ENCODE assay signal across 1 cellular context in the genomic region with DNA sequence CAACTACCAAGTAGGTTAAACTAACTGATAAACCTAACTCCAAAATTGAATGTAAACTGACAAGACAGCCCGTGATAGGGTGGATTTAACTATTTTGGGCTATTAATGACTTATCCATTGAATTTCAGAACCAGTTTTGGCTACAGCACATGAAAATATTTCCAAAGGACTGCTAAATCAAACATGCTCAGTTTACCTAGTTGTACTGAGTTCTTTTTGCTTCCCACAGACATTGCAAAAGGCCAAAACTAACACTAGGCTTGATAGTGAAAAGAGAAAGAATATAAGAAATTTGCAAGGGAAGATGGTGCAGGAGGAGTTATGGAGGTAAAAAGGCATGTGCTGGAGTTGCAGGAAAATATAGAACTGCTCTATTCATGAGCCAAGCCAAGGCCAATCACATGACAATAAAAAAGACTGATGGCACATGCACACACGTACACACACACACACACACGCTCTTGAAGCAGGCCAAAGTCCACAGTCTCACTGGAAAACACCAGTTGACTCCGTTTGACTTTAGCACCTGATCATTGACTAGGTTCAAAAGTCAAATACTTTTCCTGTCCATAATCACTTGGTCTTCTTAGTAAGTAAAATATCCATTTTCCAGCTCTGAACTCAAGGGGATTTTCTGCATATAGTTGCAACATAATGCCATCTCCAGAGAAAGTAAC.
A peak's percentile ranks its signal among the peaks of the same experiment; 100 is the strongest.
TF ChIP-seq lines count a peak whose summit lies in the region.

No MANE protein-coding gene starts in this region.

TF ChIP-seq in HepG2, 621 proteins besides CTCF, POLR2A, EP300 and RAD21 (continued from another document and continues in another):
- TF ChIP-seq ZNF562 (CRISPR knock-in tag; IDR thresholded peaks at IDR 0.05; ENCODE audit: borderline replicate concordance), result no peak
- no peak for TF ChIP-seq TAF1 (CRISPR knock-in tag; IDR thresholded peaks at IDR 0.05)
- peak; percentile 37; the same call in 1 of the 2 replicates for TF ChIP-seq KMT2A (CRISPR knock-in tag; IDR thresholded peaks at IDR 0.05)
- no peak for TF ChIP-seq ZXDC (CRISPR knock-in tag; IDR thresholded peaks at IDR 0.05)
- TF ChIP-seq TEAD3 (CRISPR knock-in tag; optimal IDR thresholded peaks at IDR 0.05; ENCODE audit: borderline replicate concordance), result peak; percentile 86
- TF ChIP-seq ZNF775 (CRISPR knock-in tag; IDR thresholded peaks at IDR 0.05; ENCODE audit: borderline replicate concordance), result no peak
- TF ChIP-seq ATF2 (CRISPR knock-in tag; IDR thresholded peaks at IDR 0.05), result peak; percentile 71; the same call in 1 of the 2 replicates
- no peak for TF ChIP-seq FOXA1 (IDR thresholded peaks at IDR 0.05)
- peak; percentile 38; the same call in 1 of the 2 replicates for TF ChIP-seq FOXA1 (CRISPR knock-in tag; IDR thresholded peaks at IDR 0.05)
- peak; percentile 77 to 93; a peak in 3 of 4 replicates for TF ChIP-seq NR2F1 (CRISPR knock-in tag; IDR thresholded peaks at IDR 0.05)
- TF ChIP-seq HES4 (CRISPR knock-in tag; IDR thresholded peaks at IDR 0.05; ENCODE audit: borderline replicate concordance), result no peak
- no peak; the same call in 1 of the 2 replicates for TF ChIP-seq ZNF24 (IDR thresholded peaks at IDR 0.05)
- no peak for TF ChIP-seq ZSCAN29 (CRISPR knock-in tag; conservative IDR thresholded peaks at IDR 0.05)
- no peak for TF ChIP-seq GABPA (IDR thresholded peaks at IDR 0.05; ENCODE audit: low read depth, low read length)
- TF ChIP-seq GABPA (CRISPR knock-in tag; IDR thresholded peaks at IDR 0.05; ENCODE audit: low read depth), result peak; percentile 35; the same call in 1 of the 2 replicates
- TF ChIP-seq ZNF20 (CRISPR knock-in tag; IDR thresholded peaks at IDR 0.05), result no peak
- TF ChIP-seq, protein P1, sequence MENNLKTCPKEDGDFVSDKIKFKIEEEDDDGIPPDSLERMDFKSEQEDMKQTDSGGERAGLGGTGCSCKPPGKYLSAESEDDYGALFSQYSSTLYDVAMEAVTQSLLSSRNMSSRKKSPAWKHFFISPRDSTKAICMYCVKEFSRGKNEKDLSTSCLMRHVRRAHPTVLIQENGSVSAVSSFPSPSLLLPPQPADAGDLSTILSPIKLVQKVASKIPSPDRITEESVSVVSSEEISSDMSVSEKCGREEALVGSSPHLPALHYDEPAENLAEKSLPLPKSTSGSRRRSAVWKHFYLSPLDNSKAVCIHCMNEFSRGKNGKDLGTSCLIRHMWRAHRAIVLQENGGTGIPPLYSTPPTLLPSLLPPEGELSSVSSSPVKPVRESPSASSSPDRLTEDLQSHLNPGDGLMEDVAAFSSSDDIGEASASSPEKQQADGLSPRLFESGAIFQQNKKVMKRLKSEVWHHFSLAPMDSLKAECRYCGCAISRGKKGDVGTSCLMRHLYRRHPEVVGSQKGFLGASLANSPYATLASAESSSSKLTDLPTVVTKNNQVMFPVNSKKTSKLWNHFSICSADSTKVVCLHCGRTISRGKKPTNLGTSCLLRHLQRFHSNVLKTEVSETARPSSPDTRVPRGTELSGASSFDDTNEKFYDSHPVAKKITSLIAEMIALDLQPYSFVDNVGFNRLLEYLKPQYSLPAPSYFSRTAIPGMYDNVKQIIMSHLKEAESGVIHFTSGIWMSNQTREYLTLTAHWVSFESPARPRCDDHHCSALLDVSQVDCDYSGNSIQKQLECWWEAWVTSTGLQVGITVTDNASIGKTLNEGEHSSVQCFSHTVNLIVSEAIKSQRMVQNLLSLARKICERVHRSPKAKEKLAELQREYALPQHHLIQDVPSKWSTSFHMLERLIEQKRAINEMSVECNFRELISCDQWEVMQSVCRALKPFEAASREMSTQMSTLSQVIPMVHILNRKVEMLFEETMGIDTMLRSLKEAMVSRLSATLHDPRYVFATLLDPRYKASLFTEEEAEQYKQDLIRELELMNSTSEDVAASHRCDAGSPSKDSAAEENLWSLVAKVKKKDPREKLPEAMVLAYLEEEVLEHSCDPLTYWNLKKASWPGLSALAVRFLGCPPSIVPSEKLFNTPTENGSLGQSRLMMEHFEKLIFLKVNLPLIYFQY (CRISPR knock-in tag; IDR thresholded peaks at IDR 0.05; ENCODE audit: borderline replicate concordance), result peak; percentile 19; the same call in 1 of the 2 replicates
- TF ChIP-seq BCL6 (CRISPR knock-in tag; IDR thresholded peaks at IDR 0.05), result peak; percentile 65; the same call in 1 of the 2 replicates
- TF ChIP-seq POLR2G (IDR thresholded peaks at IDR 0.05; ENCODE audit: low read depth, low read length), result no peak
- TF ChIP-seq ZNF547 (CRISPR knock-in tag; IDR thresholded peaks at IDR 0.05), result no peak
- peak; percentile 91 for TF ChIP-seq ARID3A (IDR thresholded peaks at IDR 0.05; ENCODE audit: low read depth, low read length)
- 0 out of 2 replicates have a peak, but pooled peaks have one; percentile 75 for TF ChIP-seq ZNF414 (CRISPR knock-in tag; IDR thresholded peaks at IDR 0.05)
- no peak for TF ChIP-seq LCORL (IDR thresholded peaks at IDR 0.05)
- TF ChIP-seq LCORL (CRISPR knock-in tag; IDR thresholded peaks at IDR 0.05), result peak; percentile 87
- TF ChIP-seq MBNL3 (CRISPR knock-in tag; conservative IDR thresholded peaks at IDR 0.05), result 0 out of 2 replicates have a peak, but pooled peaks have one; percentile 31
- TF ChIP-seq GATAD1 (CRISPR knock-in tag; IDR thresholded peaks at IDR 0.05), result peak; percentile 65; the same call in 1 of the 2 replicates
- TF ChIP-seq HNF1A (IDR thresholded peaks at IDR 0.05; ENCODE audit: low read depth), result peak; percentile 66; the same call in 1 of the 2 replicates
- no peak for TF ChIP-seq HNF1A (CRISPR knock-in tag; IDR thresholded peaks at IDR 0.05; ENCODE audit: borderline replicate concordance)
- TF ChIP-seq ZNF260 (CRISPR knock-in tag; IDR thresholded peaks at IDR 0.05; ENCODE audit: borderline replicate concordance, low read depth), result no peak
- TF ChIP-seq FOXP1 (IDR thresholded peaks at IDR 0.05), result peak; percentile 48; the same call in 1 of the 2 replicates
- TF ChIP-seq FOXP1 (CRISPR knock-in tag; IDR thresholded peaks at IDR 0.05), result peak; percentile 80
- peak; percentile 99 for TF ChIP-seq HNF4G (IDR thresholded peaks at IDR 0.05; ENCODE audit: borderline replicate concordance, low read depth, low read length)
- peak; percentile 98 for TF ChIP-seq HNF4G (CRISPR knock-in tag; IDR thresholded peaks at IDR 0.05; ENCODE audit: borderline replicate concordance, low read depth)
- peak; percentile 46; the same call in 1 of the 2 replicates for TF ChIP-seq PITX1 (CRISPR knock-in tag; IDR thresholded peaks at IDR 0.05)
- TF ChIP-seq, protein P2, sequence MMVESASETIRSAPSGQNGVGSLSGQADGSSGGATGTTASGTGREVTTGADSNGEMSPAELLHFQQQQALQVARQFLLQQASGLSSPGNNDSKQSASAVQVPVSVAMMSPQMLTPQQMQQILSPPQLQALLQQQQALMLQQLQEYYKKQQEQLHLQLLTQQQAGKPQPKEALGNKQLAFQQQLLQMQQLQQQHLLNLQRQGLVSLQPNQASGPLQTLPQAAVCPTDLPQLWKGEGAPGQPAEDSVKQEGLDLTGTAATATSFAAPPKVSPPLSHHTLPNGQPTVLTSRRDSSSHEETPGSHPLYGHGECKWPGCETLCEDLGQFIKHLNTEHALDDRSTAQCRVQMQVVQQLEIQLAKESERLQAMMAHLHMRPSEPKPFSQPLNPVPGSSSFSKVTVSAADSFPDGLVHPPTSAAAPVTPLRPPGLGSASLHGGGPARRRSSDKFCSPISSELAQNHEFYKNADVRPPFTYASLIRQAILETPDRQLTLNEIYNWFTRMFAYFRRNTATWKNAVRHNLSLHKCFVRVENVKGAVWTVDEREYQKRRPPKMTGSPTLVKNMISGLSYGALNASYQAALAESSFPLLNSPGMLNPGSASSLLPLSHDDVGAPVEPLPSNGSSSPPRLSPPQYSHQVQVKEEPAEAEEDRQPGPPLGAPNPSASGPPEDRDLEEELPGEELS (CRISPR knock-in tag; IDR thresholded peaks at IDR 0.05), result 0 out of 2 replicates have a peak, but pooled peaks have one; percentile 32
- peak; percentile 79; the same call in 1 of the 2 replicates for TF ChIP-seq HDAC2 (CRISPR knock-in tag; IDR thresholded peaks at IDR 0.05)
- TF ChIP-seq BHLHE40 (IDR thresholded peaks at IDR 0.05; ENCODE audit: low read length), result peak; percentile 93
- TF ChIP-seq, protein P3, sequence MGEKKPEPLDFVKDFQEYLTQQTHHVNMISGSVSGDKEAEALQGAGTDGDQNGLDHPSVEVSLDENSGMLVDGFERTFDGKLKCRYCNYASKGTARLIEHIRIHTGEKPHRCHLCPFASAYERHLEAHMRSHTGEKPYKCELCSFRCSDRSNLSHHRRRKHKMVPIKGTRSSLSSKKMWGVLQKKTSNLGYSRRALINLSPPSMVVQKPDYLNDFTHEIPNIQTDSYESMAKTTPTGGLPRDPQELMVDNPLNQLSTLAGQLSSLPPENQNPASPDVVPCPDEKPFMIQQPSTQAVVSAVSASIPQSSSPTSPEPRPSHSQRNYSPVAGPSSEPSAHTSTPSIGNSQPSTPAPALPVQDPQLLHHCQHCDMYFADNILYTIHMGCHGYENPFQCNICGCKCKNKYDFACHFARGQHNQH (CRISPR knock-in tag; IDR thresholded peaks at IDR 0.05), result peak; percentile 77
